In genomic region chr3:23159929-23160328, GRCh38 we compare ENCODE assay signal across 12 cellular contexts. TPM values are rescaled to one million over a fixed set of nuclear protein-coding genes. Genes with fewer than 3 reads are reported as not detected.
DNase-seq lines count a peak whose midpoint lies in the region; ATAC-seq and TF ChIP-seq lines count a peak whose summit lies in the region.
"Had no signal": no experiment of that assay in that cellular context is flagged by ENCODE, and none has a peak within 500 bp of the region (broad histone marks: within the 10 kb centered on the region; RNA-seq: fewer than 3 reads in every experiment).

No MANE protein-coding gene starts in this region.

- peak overlapping the region; percentile 10 for H3K27ac ChIP-seq in epithelial cell of prostate
- H3K27ac ChIP-seq: neutrophil, upper lobe of left lung had no signal

- peak; percentile 58 for DNase-seq in Daoy (ENCODE audit: low read depth)
- DNase-seq in NCI-H446 treated with DMSO at 0.1 percent for 48 hours (lab: John Stamatoyannopoulos, UW): peak; percentile 0
- DNase-seq in epithelial cell of prostate (ENCODE audit: low read depth, low spot score): no peak
- DNase-seq in omental fat pad (ENCODE audit: low spot score): no peak
- no peak for DNase-seq in NCI-H524 treated with DMSO at 0.1 percent for 48 hours (lab: John Stamatoyannopoulos, UW)
- DNase-seq in activated CD4-positive, alpha-beta T cell treated with anti-CD3 and anti-CD28 coated beads, Interleukin-2, amount 50 U/mL, for 48 hours: no peak
- DNase-seq in cerebellar cortex (ENCODE audit: low spot score): no peak
- DNase-seq: activated CD8-positive, alpha-beta memory T cell treated with anti-CD3 and anti-CD28 coated beads, Interleukin-2, amount 50 U/mL, for 4 hours; NCI-H2227 treated with DMSO at 0.1 percent for 48 hours; upper lobe of left lung had no signal

- no peak for TF ChIP-seq CTCF in omental fat pad (IDR thresholded peaks at IDR 0.05)

- peak; percentile 84 for ATAC-seq in omental fat pad (ENCODE audit: low FRiP score)
- ATAC-seq in GM18519 (IDR thresholded peaks at IDR 0.05; ENCODE audit: low FRiP score, unreplicated experiment): no peak

RNA-seq across cellular contexts. Expression of gene UBE2E2, which starts 43.2 kb away (rescaled TPM):
- total RNA-seq in Daoy (2014; rRNA removed; shearing (Covaris generic)): 12.2 and 35.8 TPM in 2 replicates
- 10 to 100 TPM; 25.9 to 93.4 (median 73.9) TPM for total RNA-seq in omental fat pad

Comparison
In these comparisons a context has a peak if more than half of its experiments do, and no peak if none do; other contexts are left out.
1. DNase-seq: peak in Daoy (single experiment) and NCI-H446 treated with DMSO at 0.1 percent for 48 hours (single experiment); none in epithelial cell of prostate (single experiment), omental fat pad (single experiment), NCI-H524 treated with DMSO at 0.1 percent for 48 hours (single experiment), activated CD4-positive, alpha-beta T cell treated with anti-CD3 and anti-CD28 coated beads, Interleukin-2, amount 50 U/mL, for 48 hours (0 of 2) and cerebellar cortex (single experiment).